Comparison of ENCODE assay signal across 27 cellular contexts in genomic region chr2:71577209-71577608, GRCh38.
"Had no signal": no experiment of that assay in that cellular context is flagged by ENCODE, and none has a peak within 500 bp of the region (broad histone marks: within the 10 kb centered on the region; RNA-seq: fewer than 3 reads in every experiment).

No MANE protein-coding gene starts in this region.

- H3K36me3 Mint-ChIP-seq: activated naive CD8-positive, alpha-beta T cell treated with anti-CD3 and anti-CD28 coated beads for 36 hours; brain; T-cell had no signal

- H3K9me3 ChIP-seq: adrenal gland, ascending aorta, left ventricle myocardium inferior, ovary, prostate gland, testis, uterus had no signal

- DNase-seq: activated CD4-positive, alpha-beta T cell treated with anti-CD3 and anti-CD28 coated beads for 36 hours; activated CD4-positive, CD25-positive, alpha-beta regulatory T cell; activated naive CD4-positive, alpha-beta T cell; activated naive CD8-positive, alpha-beta T cell treated with anti-CD3 and anti-CD28 coated beads for 36 hours; activated T-cell treated with anti-CD3 and anti-CD28 coated beads for 4 hours; activated T-cell treated with anti-CD3 and anti-CD28 coated beads, Interleukin-2, amount 50 U/mL, for 72 hours; endodermal cell; glutamatergic neuron; mammary epithelial cell; ovary; stimulated activated CD4-positive, alpha-beta T cell treated with anti-CD3 and anti-CD28 coated beads, Interleukin-15, amount 100 ng/mL, for 24 hours; stimulated activated CD4-positive, alpha-beta T cell treated with anti-CD3 and anti-CD28 coated beads, Interleukin-2, amount 100 ng/mL, for 24 hours; stimulated activated naive CD4-positive, alpha-beta T cell; T-cell; testis; trophoblast cell; uterus had no signal

- FAIRE-seq: frontal cortex, islet of Langerhans had no signal

- H3K4me3 ChIP-seq: adrenal gland, ascending aorta, left ventricle myocardium inferior, ovary, prostate gland, testis, uterus had no signal

- ATAC-seq: activated CD4-positive, alpha-beta T cell treated with anti-CD3 and anti-CD28 coated beads for 36 hours; activated T-cell treated with anti-CD3 and anti-CD28 coated beads, Interleukin-2, amount 50 U/mL, for 72 hours had no signal

- H3K4me1 ChIP-seq: adrenal gland, prostate gland, testis, uterus had no signal

- H3K9me3 Mint-ChIP-seq: activated naive CD8-positive, alpha-beta T cell treated with anti-CD3 and anti-CD28 coated beads for 36 hours; activated T-cell treated with anti-CD3 and anti-CD28 coated beads, Interleukin-2, amount 50 U/mL, for 72 hours; endodermal cell; nephron; T-cell; T-helper 2 cell treated with Interferon-gamma antibody and Interleukin-4, amounts not matched to agents 5 μg/mL and 100 μg/mL, for 36 hours had no signal

- H3K27me3 ChIP-seq: adrenal gland, ascending aorta, ovary, testis, uterus had no signal

- H3K27ac ChIP-seq: adrenal gland, epithelial cell of prostate, left ventricle myocardium inferior, ovary, prostate gland, testis, uterus had no signal

- H3K36me3 ChIP-seq: adrenal gland, ascending aorta, ovary, prostate gland, uterus had no signal

- H3K27ac Mint-ChIP-seq: activated CD4-positive, alpha-beta T cell treated with anti-CD3 and anti-CD28 coated beads for 36 hours; activated naive CD8-positive, alpha-beta T cell treated with anti-CD3 and anti-CD28 coated beads for 36 hours; activated T-cell treated with anti-CD3 and anti-CD28 coated beads, Interleukin-2, amount 50 U/mL, for 72 hours; endodermal cell; nephron; T-cell; T-helper 2 cell treated with Interferon-gamma antibody and Interleukin-4, amounts not matched to agents 5 μg/mL and 100 μg/mL, for 36 hours had no signal
